In genomic region chr9:6757132-6757987, GRCh38 we compare ENCODE assay signal across 8 cellular contexts. TPM values are rescaled to one million over a fixed set of nuclear protein-coding genes. Genes with fewer than 3 reads are reported as not detected.
DNase-seq lines count a peak whose midpoint lies in the region; ATAC-seq and TF ChIP-seq lines count a peak whose summit lies in the region.

Gene KDM4C (plus strand): TSS chr9:6757973. CDS start chr9:6792989, 35,016 bp downstream.

- intact Hi-C loops in testis (cut with DNase I; ENCODE audit: low total_unique reads): no loop called here

- no peaks in the 10 kb centered on the region for H3K9me2 ChIP-seq in SK-N-SH

- H3K4me3 ChIP-seq in GM08714 (ENCODE audit: low read length) (peak within 1 kb of the TSS; percentile 86), NB4 (ENCODE audit: low read depth, low read length) (peak within 1 kb of the TSS; percentile 95), SK-N-SH (ENCODE audit: low read depth in 2 of 2, low read length in 1 of 2) (peak within 1 kb of the TSS; percentile 77 to 98), osteoblast (ENCODE audit: insufficient read depth, low read length) (peak within 1 kb of the TSS; percentile 99), testis (peak within 1 kb of the TSS; percentile 98 to 100)

- under 1% methylated on average over 23 of the region's 67 CpGs for WGBS in SK-N-SH (ENCODE audit: low lambda C conversion rate)
- WGBS in testis, 2 donors: 0% methylated on average over 44 to 67 of the region's 67 CpGs

- H3K9ac ChIP-seq in SK-N-SH: peak within 1 kb of the TSS; percentile 77

- CTCF ChIA-PET in SK-N-SH (lab: Yijun Ruan, JAX): interaction anchor here (0.9 to 2.0 kb wide), 3 partner anchors 27 to 190 kb away, joined by 3 to 9 read pairs (median 3); no protein-coding TSS in a partner anchor

- no peak for TF ChIP-seq CTCF in NB4 (IDR thresholded peaks at IDR 0.05; ENCODE audit: low read depth, low read length)
- no peak for TF ChIP-seq CTCF in SK-N-SH (IDR thresholded peaks at IDR 0.05)
- TF ChIP-seq CTCF in osteoblast (IDR thresholded peaks at IDR 0.05; ENCODE audit: extremely low read depth, low read depth, low read length): no peak
- no peak for TF ChIP-seq CTCF in testis (IDR thresholded peaks at IDR 0.05)

- peak; percentile 100 for DNase-seq in NB4 (ENCODE audit: low read depth)
- peak; percentile 88 for DNase-seq in SK-N-SH
- peak; percentile 96 for DNase-seq in activated naive CD8-positive, alpha-beta T cell treated with anti-CD3 and anti-CD28 coated beads for 36 hours
- DNase-seq in glomerular visceral epithelial cell (ENCODE audit: extremely low spot score): peak; percentile 94
- peak; percentile 99 for DNase-seq in osteoblast (ENCODE audit: insufficient read length, low spot score, missing footprints)
- DNase-seq in testis: peak; percentile 97

- TF ChIP-seq RAD21 in SK-N-SH (IDR thresholded peaks at IDR 0.05; ENCODE audit: low read length): no peak

- POLR2A ChIA-PET in SK-N-SH (lab: Yijun Ruan, JAX): interaction anchor here (0.6 to 1.9 kb wide), 8 partner anchors 12 to 1869 kb away, joined by 3 to 13 read pairs (median 4); no protein-coding TSS in a partner anchor

- H3K27me3 ChIP-seq in SK-N-SH (ENCODE audit: insufficient read depth): no peaks in the 10 kb centered on the region
- H3K27me3 ChIP-seq in osteoblast (ENCODE audit: insufficient read depth, low read length): no peaks in the 10 kb centered on the region
- no peaks in the 10 kb centered on the region for H3K27me3 ChIP-seq in testis

- H3F3A ChIP-seq in SK-N-SH (replicated peaks; ENCODE audit: insufficient read depth): peaks cover 16% of the 10 kb centered on the region

- H3K36me3 ChIP-seq in SK-N-SH (replicated peaks in 1 of 2; ENCODE audit: control insufficient read depth in 1 of 2, insufficient read depth in 2 of 2, low read length in 1 of 2) (no peaks in the 10 kb centered on the region), osteoblast (ENCODE audit: insufficient read depth, low read length) (no peaks in the 10 kb centered on the region), testis (ENCODE audit: low read depth, missing control alignments) (no peaks in the 10 kb centered on the region)

- H2AFZ ChIP-seq in SK-N-SH (ENCODE audit: low read depth) (peak within 1 kb of the TSS; percentile 86), osteoblast (ENCODE audit: low read length) (peak within 1 kb of the TSS; percentile 99)

- H3K9me3 Mint-ChIP-seq in activated naive CD8-positive, alpha-beta T cell treated with anti-CD3 and anti-CD28 coated beads for 36 hours: no peaks in the 10 kb centered on the region

- peak within 1 kb of the TSS; percentile 93 for H3K4me2 ChIP-seq in SK-N-SH
- peak within 1 kb of the TSS; percentile 92 for H3K4me2 ChIP-seq in osteoblast (ENCODE audit: insufficient read depth, low read length)

- peaks cover 5% of the 10 kb centered on the region for H3K36me3 Mint-ChIP-seq in activated naive CD8-positive, alpha-beta T cell treated with anti-CD3 and anti-CD28 coated beads for 36 hours

- TF ChIP-seq POLR2A in NB4 (IDR thresholded peaks at IDR 0.05; ENCODE audit: extremely low read depth, insufficient read length): peak; percentile 92
- TF ChIP-seq POLR2A in testis (IDR thresholded peaks at IDR 0.05): no peak

- H3K4me1 Mint-ChIP-seq in activated naive CD8-positive, alpha-beta T cell treated with anti-CD3 and anti-CD28 coated beads for 36 hours: peaks cover 21% of the 10 kb centered on the region

- H4K20me1 ChIP-seq in SK-N-SH (ENCODE audit: insufficient read depth) (no peaks in the 10 kb centered on the region), osteoblast (ENCODE audit: insufficient read depth, low read length) (peaks cover 17% of the 10 kb centered on the region)

- H3K9me3 ChIP-seq in SK-N-SH (no peaks in the 10 kb centered on the region), osteoblast (ENCODE audit: low read depth, low read length) (no peaks in the 10 kb centered on the region), testis (no peaks in the 10 kb centered on the region)

- peak within 1 kb of the TSS; percentile 97 for H3K4me3 Mint-ChIP-seq in activated naive CD8-positive, alpha-beta T cell treated with anti-CD3 and anti-CD28 coated beads for 36 hours

- peak within 1 kb of the TSS; percentile 100 for H3K27ac Mint-ChIP-seq in activated naive CD8-positive, alpha-beta T cell treated with anti-CD3 and anti-CD28 coated beads for 36 hours

- H3K4me1 ChIP-seq in SK-N-SH (ENCODE audit: control insufficient read depth in 1 of 2, insufficient read depth in 2 of 2, low read depth in 1 of 2, low read length in 1 of 2) (peaks cover 0 to 4% of the 10 kb centered on the region in 2 experiments; a peak in 2 of 4 replicates), osteoblast (ENCODE audit: insufficient read depth, low read length) (peaks cover 14% of the 10 kb centered on the region), testis (no peaks in the 10 kb centered on the region)

- no peak; a peak in 1 of 4 replicates for TF ChIP-seq EP300 in SK-N-SH (IDR thresholded peaks at IDR 0.05; ENCODE audit: borderline replicate concordance in 1 of 2, low read depth in 1 of 2, low read length in 1 of 2)

- peak; percentile 75 for ATAC-seq in HG02571 (IDR thresholded peaks at IDR 0.05; ENCODE audit: unreplicated experiment)

- H3K79me2 ChIP-seq in SK-N-SH (ENCODE audit: insufficient read depth) (peaks cover 23% of the 10 kb centered on the region), osteoblast (ENCODE audit: insufficient read depth, low read length) (peaks cover 38% of the 10 kb centered on the region)

- peak within 1 kb of the TSS; percentile 91 to 96 for H3K27ac ChIP-seq in SK-N-SH (ENCODE audit: low read depth in 2 of 2, low read length in 1 of 2)
- H3K27ac ChIP-seq in osteoblast (ENCODE audit: low read depth, low read length): peak within 1 kb of the TSS; percentile 98
- H3K27ac ChIP-seq in testis: peak within 1 kb of the TSS; percentile 96 to 99

- H3K27me3 Mint-ChIP-seq in activated naive CD8-positive, alpha-beta T cell treated with anti-CD3 and anti-CD28 coated beads for 36 hours: peaks cover 6% of the 10 kb centered on the region

TF ChIP-seq in SK-N-SH, 30 proteins besides CTCF, POLR2A, EP300 and RAD21 (continues in another document):
- no peak for TF ChIP-seq ZBTB33 (IDR thresholded peaks at IDR 0.05; ENCODE audit: borderline replicate concordance, low read depth)
- no peak for TF ChIP-seq GATA2 (CRISPR knock-in tag; IDR thresholded peaks at IDR 0.05)
- TF ChIP-seq MEF2A (IDR thresholded peaks at IDR 0.05; ENCODE audit: borderline replicate concordance, low read depth): no peak
- no peak; the same call in 1 of the 2 replicates for TF ChIP-seq SIN3A (IDR thresholded peaks at IDR 0.05; ENCODE audit: borderline replicate concordance, low read depth, low read length)
- TF ChIP-seq USF1 (IDR thresholded peaks at IDR 0.05; ENCODE audit: borderline replicate concordance, low read depth): peak; percentile 99
- peak; percentile 23; the same call in 1 of the 2 replicates for TF ChIP-seq JUND (IDR thresholded peaks at IDR 0.05)
- TF ChIP-seq MAX (IDR thresholded peaks at IDR 0.05; ENCODE audit: low read depth): peak; percentile 90
- no peak for TF ChIP-seq IRF3 (IDR thresholded peaks at IDR 0.05; ENCODE audit: low read depth, low read length)
- no peak for TF ChIP-seq TEAD4 (IDR thresholded peaks at IDR 0.05; ENCODE audit: borderline replicate concordance, insufficient read depth)
- peak; percentile 69 for TF ChIP-seq RFX5 (IDR thresholded peaks at IDR 0.05; ENCODE audit: low read length)
- TF ChIP-seq GABPA (IDR thresholded peaks at IDR 0.05; ENCODE audit: low read depth): no peak

RNA-seq across cellular contexts. Expression of gene KDM4C, which starts in this region (rescaled TPM):
- polyA plus RNA-seq in SK-N-SH (2012; rRNA removed) (9.4 and 11.4 TPM in 2 replicates), testis (ENCODE audit: insufficient read depth, low read depth, low replicate concordance) (16.7 TPM)
- 9.4 and 9.8 TPM in 2 replicates for polyA plus RNA-seq in SK-N-SH (2012; cell fraction: cytosol; rRNA removed)
- 19.1 and 31.2 TPM in 2 replicates for polyA plus RNA-seq in SK-N-SH (2012; cell fraction: nucleus; rRNA removed)
- total RNA-seq in activated naive CD8-positive, alpha-beta T cell treated with anti-CD3 and anti-CD28 coated beads for 36 hours: 10 to 100 TPM; 22.7 to 22.9 TPM
- total RNA-seq in osteoblast (50.1 and 50.7 TPM in 2 replicates), testis (10 to 100 TPM; 48.8 to 58.8 TPM)

Comparison
In these comparisons a context has a peak if more than half of its experiments do, and no peak if none do; other contexts are left out.
1. Peak in every context shown above with its lines: DNase-seq, ATAC-seq, H3K4me3 ChIP-seq and H3K27ac ChIP-seq.